ENCODE assay signal across 1 cellular context in the genomic region with DNA sequence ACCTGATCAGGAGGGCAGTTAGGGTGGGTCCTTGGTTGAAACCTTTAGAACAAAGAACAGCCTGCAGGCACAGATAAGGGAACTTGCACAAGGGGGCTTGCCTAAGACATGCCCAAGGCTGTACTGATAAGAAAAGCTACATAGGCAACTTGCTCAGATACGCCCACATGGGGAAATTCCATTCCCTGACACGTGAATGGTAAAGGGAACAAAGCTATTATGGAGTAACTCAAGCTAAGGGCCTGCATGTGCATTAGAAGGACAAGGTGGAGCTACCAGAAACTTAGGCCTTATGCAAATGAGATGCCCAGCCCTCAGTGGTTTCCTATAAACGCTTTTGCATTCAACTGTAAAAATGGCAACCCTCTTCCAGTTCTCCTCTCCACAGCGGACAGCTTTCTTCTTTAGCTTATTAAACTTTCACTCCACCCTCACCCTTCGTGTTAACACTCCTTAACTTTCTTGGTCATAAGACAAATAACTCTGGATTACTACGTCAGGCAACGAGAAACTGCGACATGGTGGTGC.
TF ChIP-seq lines count a peak whose summit lies in the region.

No MANE protein-coding gene starts in this region.

TF ChIP-seq in K562, 482 proteins besides CTCF, POLR2A, EP300 and RAD21 (continued from another document):
- TF ChIP-seq, protein P1, sequence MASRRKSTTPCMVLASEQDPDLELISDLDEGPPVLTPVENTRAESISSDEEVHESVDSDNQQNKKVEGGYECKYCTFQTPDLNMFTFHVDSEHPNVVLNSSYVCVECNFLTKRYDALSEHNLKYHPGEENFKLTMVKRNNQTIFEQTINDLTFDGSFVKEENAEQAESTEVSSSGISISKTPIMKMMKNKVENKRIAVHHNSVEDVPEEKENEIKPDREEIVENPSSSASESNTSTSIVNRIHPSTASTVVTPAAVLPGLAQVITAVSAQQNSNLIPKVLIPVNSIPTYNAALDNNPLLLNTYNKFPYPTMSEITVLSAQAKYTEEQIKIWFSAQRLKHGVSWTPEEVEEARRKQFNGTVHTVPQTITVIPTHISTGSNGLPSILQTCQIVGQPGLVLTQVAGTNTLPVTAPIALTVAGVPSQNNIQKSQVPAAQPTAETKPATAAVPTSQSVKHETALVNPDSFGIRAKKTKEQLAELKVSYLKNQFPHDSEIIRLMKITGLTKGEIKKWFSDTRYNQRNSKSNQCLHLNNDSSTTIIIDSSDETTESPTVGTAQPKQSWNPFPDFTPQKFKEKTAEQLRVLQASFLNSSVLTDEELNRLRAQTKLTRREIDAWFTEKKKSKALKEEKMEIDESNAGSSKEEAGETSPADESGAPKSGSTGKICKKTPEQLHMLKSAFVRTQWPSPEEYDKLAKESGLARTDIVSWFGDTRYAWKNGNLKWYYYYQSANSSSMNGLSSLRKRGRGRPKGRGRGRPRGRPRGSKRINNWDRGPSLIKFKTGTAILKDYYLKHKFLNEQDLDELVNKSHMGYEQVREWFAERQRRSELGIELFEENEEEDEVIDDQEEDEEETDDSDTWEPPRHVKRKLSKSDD (conservative IDR thresholded peaks at IDR 0.05; ENCODE audit: low read length) = no peak
- TF ChIP-seq, protein P2, sequence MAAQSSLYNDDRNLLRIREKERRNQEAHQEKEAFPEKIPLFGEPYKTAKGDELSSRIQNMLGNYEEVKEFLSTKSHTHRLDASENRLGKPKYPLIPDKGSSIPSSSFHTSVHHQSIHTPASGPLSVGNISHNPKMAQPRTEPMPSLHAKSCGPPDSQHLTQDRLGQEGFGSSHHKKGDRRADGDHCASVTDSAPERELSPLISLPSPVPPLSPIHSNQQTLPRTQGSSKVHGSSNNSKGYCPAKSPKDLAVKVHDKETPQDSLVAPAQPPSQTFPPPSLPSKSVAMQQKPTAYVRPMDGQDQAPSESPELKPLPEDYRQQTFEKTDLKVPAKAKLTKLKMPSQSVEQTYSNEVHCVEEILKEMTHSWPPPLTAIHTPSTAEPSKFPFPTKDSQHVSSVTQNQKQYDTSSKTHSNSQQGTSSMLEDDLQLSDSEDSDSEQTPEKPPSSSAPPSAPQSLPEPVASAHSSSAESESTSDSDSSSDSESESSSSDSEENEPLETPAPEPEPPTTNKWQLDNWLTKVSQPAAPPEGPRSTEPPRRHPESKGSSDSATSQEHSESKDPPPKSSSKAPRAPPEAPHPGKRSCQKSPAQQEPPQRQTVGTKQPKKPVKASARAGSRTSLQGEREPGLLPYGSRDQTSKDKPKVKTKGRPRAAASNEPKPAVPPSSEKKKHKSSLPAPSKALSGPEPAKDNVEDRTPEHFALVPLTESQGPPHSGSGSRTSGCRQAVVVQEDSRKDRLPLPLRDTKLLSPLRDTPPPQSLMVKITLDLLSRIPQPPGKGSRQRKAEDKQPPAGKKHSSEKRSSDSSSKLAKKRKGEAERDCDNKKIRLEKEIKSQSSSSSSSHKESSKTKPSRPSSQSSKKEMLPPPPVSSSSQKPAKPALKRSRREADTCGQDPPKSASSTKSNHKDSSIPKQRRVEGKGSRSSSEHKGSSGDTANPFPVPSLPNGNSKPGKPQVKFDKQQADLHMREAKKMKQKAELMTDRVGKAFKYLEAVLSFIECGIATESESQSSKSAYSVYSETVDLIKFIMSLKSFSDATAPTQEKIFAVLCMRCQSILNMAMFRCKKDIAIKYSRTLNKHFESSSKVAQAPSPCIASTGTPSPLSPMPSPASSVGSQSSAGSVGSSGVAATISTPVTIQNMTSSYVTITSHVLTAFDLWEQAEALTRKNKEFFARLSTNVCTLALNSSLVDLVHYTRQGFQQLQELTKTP (IDR thresholded peaks at IDR 0.05; ENCODE audit: low read depth in 1 of 2, partially characterized antibody in 2 of 2) = no peak
- TF ChIP-seq ZNF436 (CRISPR knock-in tag; IDR thresholded peaks at IDR 0.05) (no peak), XRCC5 (IDR thresholded peaks at IDR 0.05; ENCODE audit: low read depth, low read length) (no peak), ZNF274 (IDR thresholded peaks at IDR 0.05; ENCODE audit: borderline replicate concordance, low read depth, low read length) (no peak), POLR2H (tag; IDR thresholded peaks at IDR 0.05; ENCODE audit: low read depth) (peak; percentile 73), RBM34 (IDR thresholded peaks at IDR 0.05; ENCODE audit: borderline replicate concordance, insufficient read depth, low read length) (no peak), HMG20B (CRISPR knock-in tag; IDR thresholded peaks at IDR 0.05) (no peak), ZNF224 (CRISPR knock-in tag; IDR thresholded peaks at IDR 0.05) (no peak), GTF2E2 (tag; IDR thresholded peaks at IDR 0.05) (no peak), TBP (optimal IDR thresholded peaks at IDR 0.05; ENCODE audit: low read depth, low read length) (no peak), MEIS2 (IDR thresholded peaks at IDR 0.05; ENCODE audit: partially characterized antibody) (peak; percentile 15), YY1 (IDR thresholded peaks at IDR 0.05; ENCODE audit: borderline replicate concordance in 1 of 3, control insufficient read depth in 1 of 3, extremely low read depth in 1 of 3, insufficient read depth in 3 of 3, insufficient read length in 1 of 3, insufficient replicate concordance in 2 of 3, low read depth in 1 of 3, low read length in 2 of 3) (peak in 1 of 3 experiments; percentile 22), NR2C2 (CRISPR knock-in tag; IDR thresholded peaks at IDR 0.05) (no peak), NR2C2 (tag; IDR thresholded peaks at IDR 0.05) (peak; percentile 78), NFATC3 (IDR thresholded peaks at IDR 0.05) (no peak), SNRNP70 (optimal IDR thresholded peaks at IDR 0.05; ENCODE audit: low read depth, low read length) (no peak), SRSF3 (IDR thresholded peaks at IDR 0.05; ENCODE audit: insufficient read depth, low read length) (no peak), CEBPG (CRISPR knock-in tag; IDR thresholded peaks at IDR 0.05) (0 out of 2 replicates have a peak, but pooled peaks have one; percentile 11), CEBPG (tag; conservative IDR thresholded peaks at IDR 0.05 in 1 of 2, IDR thresholded peaks at IDR 0.05 in 1 of 2) (peak; percentile 63 to 69), MBD2 (IDR thresholded peaks at IDR 0.05; ENCODE audit: borderline replicate concordance, low read depth) (0 out of 2 replicates have a peak, but pooled peaks have one; percentile 47), NUFIP1 (IDR thresholded peaks at IDR 0.05; ENCODE audit: partially characterized antibody) (peak; percentile 78), ZFP36 (IDR thresholded peaks at IDR 0.05; ENCODE audit: low read depth, low read length, partially characterized antibody) (peak; percentile 59), HDAC1 (IDR thresholded peaks at IDR 0.05) (peak in 1 of 2 experiments; percentile 81; a peak in 2 of 4 replicates), MTF1 (CRISPR knock-in tag; IDR thresholded peaks at IDR 0.05; ENCODE audit: borderline replicate concordance) (peak; percentile 98), SMC3 (conservative IDR thresholded peaks at IDR 0.05; ENCODE audit: insufficient read depth, low read depth, low read length) (no peak)
- TF ChIP-seq, protein P3, sequence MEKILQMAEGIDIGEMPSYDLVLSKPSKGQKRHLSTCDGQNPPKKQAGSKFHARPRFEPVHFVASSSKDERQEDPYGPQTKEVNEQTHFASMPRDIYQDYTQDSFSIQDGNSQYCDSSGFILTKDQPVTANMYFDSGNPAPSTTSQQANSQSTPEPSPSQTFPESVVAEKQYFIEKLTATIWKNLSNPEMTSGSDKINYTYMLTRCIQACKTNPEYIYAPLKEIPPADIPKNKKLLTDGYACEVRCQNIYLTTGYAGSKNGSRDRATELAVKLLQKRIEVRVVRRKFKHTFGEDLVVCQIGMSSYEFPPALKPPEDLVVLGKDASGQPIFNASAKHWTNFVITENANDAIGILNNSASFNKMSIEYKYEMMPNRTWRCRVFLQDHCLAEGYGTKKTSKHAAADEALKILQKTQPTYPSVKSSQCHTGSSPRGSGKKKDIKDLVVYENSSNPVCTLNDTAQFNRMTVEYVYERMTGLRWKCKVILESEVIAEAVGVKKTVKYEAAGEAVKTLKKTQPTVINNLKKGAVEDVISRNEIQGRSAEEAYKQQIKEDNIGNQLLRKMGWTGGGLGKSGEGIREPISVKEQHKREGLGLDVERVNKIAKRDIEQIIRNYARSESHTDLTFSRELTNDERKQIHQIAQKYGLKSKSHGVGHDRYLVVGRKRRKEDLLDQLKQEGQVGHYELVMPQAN (IDR thresholded peaks at IDR 0.05; ENCODE audit: borderline replicate concordance) = no peak
- TF ChIP-seq, protein P4, sequence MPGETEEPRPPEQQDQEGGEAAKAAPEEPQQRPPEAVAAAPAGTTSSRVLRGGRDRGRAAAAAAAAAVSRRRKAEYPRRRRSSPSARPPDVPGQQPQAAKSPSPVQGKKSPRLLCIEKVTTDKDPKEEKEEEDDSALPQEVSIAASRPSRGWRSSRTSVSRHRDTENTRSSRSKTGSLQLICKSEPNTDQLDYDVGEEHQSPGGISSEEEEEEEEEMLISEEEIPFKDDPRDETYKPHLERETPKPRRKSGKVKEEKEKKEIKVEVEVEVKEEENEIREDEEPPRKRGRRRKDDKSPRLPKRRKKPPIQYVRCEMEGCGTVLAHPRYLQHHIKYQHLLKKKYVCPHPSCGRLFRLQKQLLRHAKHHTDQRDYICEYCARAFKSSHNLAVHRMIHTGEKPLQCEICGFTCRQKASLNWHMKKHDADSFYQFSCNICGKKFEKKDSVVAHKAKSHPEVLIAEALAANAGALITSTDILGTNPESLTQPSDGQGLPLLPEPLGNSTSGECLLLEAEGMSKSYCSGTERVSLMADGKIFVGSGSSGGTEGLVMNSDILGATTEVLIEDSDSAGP (CRISPR knock-in tag; IDR thresholded peaks at IDR 0.05) = no peak
- TF ChIP-seq, protein P5, sequence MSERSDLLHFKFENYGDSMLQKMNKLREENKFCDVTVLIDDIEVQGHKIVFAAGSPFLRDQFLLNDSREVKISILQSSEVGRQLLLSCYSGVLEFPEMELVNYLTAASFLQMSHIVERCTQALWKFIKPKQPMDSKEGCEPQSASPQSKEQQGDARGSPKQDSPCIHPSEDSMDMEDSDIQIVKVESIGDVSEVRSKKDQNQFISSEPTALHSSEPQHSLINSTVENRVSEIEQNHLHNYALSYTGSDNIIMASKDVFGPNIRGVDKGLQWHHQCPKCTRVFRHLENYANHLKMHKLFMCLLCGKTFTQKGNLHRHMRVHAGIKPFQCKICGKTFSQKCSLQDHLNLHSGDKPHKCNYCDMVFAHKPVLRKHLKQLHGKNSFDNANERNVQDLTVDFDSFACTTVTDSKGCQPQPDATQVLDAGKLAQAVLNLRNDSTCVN (CRISPR knock-in tag; IDR thresholded peaks at IDR 0.05) = peak; percentile 98
- TF ChIP-seq, protein P6, sequence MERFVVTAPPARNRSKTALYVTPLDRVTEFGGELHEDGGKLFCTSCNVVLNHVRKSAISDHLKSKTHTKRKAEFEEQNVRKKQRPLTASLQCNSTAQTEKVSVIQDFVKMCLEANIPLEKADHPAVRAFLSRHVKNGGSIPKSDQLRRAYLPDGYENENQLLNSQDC (CRISPR knock-in tag; IDR thresholded peaks at IDR 0.05) = no peak; the same call in 1 of the 2 replicates
